13 cellular contexts compared by ENCODE assay signal in genomic region chr19:47390533-47391488, GRCh38. TPM values are rescaled to one million over a fixed set of nuclear protein-coding genes. Genes with fewer than 3 reads are reported as not detected.
DNase-seq lines count a peak whose midpoint lies in the region; ATAC-seq, FAIRE-seq and TF ChIP-seq lines count a peak whose summit lies in the region.
"Had no signal": no experiment of that assay in that cellular context is flagged by ENCODE, and none has a peak within 500 bp of the region (broad histone marks: within the 10 kb centered on the region; RNA-seq: fewer than 3 reads in every experiment).

No MANE protein-coding gene starts in this region.

- ATAC-seq in GM12878 (peak; percentile 71), GM21360 (IDR thresholded peaks at IDR 0.05; ENCODE audit: unreplicated experiment) (no peak)

- no peak overlapping the region for H2BK5ac ChIP-seq in neuronal stem cell (ENCODE audit: low read length)

- H3K27ac ChIP-seq in MM.1S (ENCODE audit: low read length) (no peak overlapping the region), GM12878 (ENCODE audit: control insufficient read depth, insufficient read depth) (no peak overlapping the region), neuronal stem cell (replicated peaks; ENCODE audit: low read length) (peak overlapping the region; percentile 2)
- H3K27ac ChIP-seq: right atrium auricular region, SJCRH30 had no signal

- H3K79me1 ChIP-seq in neuronal stem cell (ENCODE audit: low read depth, low read length) = no peaks in the 10 kb centered on the region

- H3K4me3 ChIP-seq in GM12865 (ENCODE audit: low read depth, low read length) (no peak overlapping the region), MM.1S (ENCODE audit: low read length) (no peak overlapping the region), GM12878 (no peak overlapping the region), neuronal stem cell (ENCODE audit: low read length in 2 of 2) (no peak overlapping the region)
- H3K4me3 ChIP-seq: right atrium auricular region, SJCRH30 had no signal

- no peak overlapping the region for H3K23ac ChIP-seq in neuronal stem cell (ENCODE audit: low read depth, low read length, poor library complexity)

- H3K14ac ChIP-seq in neuronal stem cell (ENCODE audit: low read length) = no peak overlapping the region

- RAD21 ChIA-PET in GM12878 (lab: Charles Lee; ENCODE audit: unreplicated experiment) = interaction anchor here (0.8 to 3.4 kb wide), 12 partner anchors 37 to 180 kb away, joined by 3 to 21 read pairs (median 4); partner anchors contain the start of genes C5AR1 and DHX34

- no peak for TF ChIP-seq EP300 in GM12878 (IDR thresholded peaks at IDR 0.05; ENCODE audit: borderline replicate concordance in 1 of 2, control insufficient read depth in 1 of 2, low read depth in 2 of 2, low read length in 2 of 2)

- TF ChIP-seq RAD21 in GM12878 (IDR thresholded peaks at IDR 0.05; ENCODE audit: insufficient read depth, low read depth, low read length) = no peak

- H3K27me3 ChIP-seq in MM.1S (replicated peaks; ENCODE audit: insufficient read depth, low read length) (peaks cover 13% of the 10 kb centered on the region), GM12878 (replicated peaks in 1 of 2; ENCODE audit: control insufficient read depth in 2 of 2, insufficient read depth in 2 of 2, low read length in 1 of 2) (no peaks in the 10 kb centered on the region), neuronal stem cell (ENCODE audit: control insufficient read depth in 3 of 3, insufficient read depth in 3 of 3, low read depth in 1 of 3, low read length in 3 of 3) (no peaks in the 10 kb centered on the region)
- H3K27me3 ChIP-seq: right atrium auricular region had no signal

- H3K9me3 ChIP-seq in MM.1S (replicated peaks; ENCODE audit: insufficient read depth, low read length) (no peaks in the 10 kb centered on the region), GM12878 (replicated peaks; ENCODE audit: control insufficient read depth, insufficient read depth, low read length) (no peaks in the 10 kb centered on the region), neuronal stem cell (replicated peaks in 1 of 2; ENCODE audit: control insufficient read depth in 2 of 2, insufficient read depth in 1 of 2, low read depth in 1 of 2, low read length in 2 of 2) (no peaks in the 10 kb centered on the region)
- H3K9me3 ChIP-seq: right atrium auricular region, SJCRH30 had no signal

- H2BK15ac ChIP-seq in neuronal stem cell (ENCODE audit: low read length) = no peak overlapping the region

- H4K20me1 ChIP-seq in MM.1S (ENCODE audit: insufficient read depth, low read length) (no peaks in the 10 kb centered on the region), GM12878 (ENCODE audit: control insufficient read depth, insufficient read depth) (no peaks in the 10 kb centered on the region)

- POLR2A ChIA-PET in GM12878 (lab: Charles Lee) (no interaction called here), GM10248 (lab: Yijun Ruan, JAX) (no interaction called here)

- no peak overlapping the region for H2BK120ac ChIP-seq in neuronal stem cell (ENCODE audit: low read depth, low read length)

- intact Hi-C loops in GM12878 (cut with micrococcal nuclease; ENCODE audit: unreplicated experiment) = loop anchor here (1.0 to 5.0 kb wide), 4 partner anchors 36 to 102 kb away; partner anchors contain the start of gene DHX34

- H3F3A ChIP-seq in MM.1S (ENCODE audit: insufficient read depth, low read length) = no peaks in the 10 kb centered on the region

- FAIRE-seq in GM12878 (lab: Jason Lieb, UNC) = no peak

- H2AFZ ChIP-seq in MM.1S (ENCODE audit: low read length) (no peak overlapping the region), GM12878 (ENCODE audit: control insufficient read depth, low read depth, low read length) (no peak overlapping the region), neuronal stem cell (ENCODE audit: low read length) (no peak overlapping the region)

- H3K4me2 ChIP-seq in MM.1S (ENCODE audit: low read depth, low read length) = peak overlapping the region; percentile 18; the same call in 1 of the 2 replicates
- H3K4me2 ChIP-seq in GM12878 (ENCODE audit: control insufficient read depth, insufficient read depth) = peak overlapping the region; percentile 34; the same call in 1 of the 2 replicates
- H3K4me2 ChIP-seq in neuronal stem cell (ENCODE audit: insufficient read depth, low read length, poor library complexity, severe bottlenecking) = no peak overlapping the region

- no peaks in the 10 kb centered on the region for H3K4me1 ChIP-seq in MM.1S (ENCODE audit: low read length)
- no peaks in the 10 kb centered on the region for H3K4me1 ChIP-seq in GM12878 (ENCODE audit: control insufficient read depth, insufficient read depth, low read length)
- peaks cover 4% of the 10 kb centered on the region in 2 donors for H3K4me1 ChIP-seq in neuronal stem cell (ENCODE audit: control insufficient read depth in 2 of 2, insufficient read depth in 1 of 2, low read depth in 1 of 2, low read length in 2 of 2)
- H3K4me1 ChIP-seq: right atrium auricular region, SJCRH30 had no signal

- no peak overlapping the region for H4K91ac ChIP-seq in neuronal stem cell (ENCODE audit: low read depth, low read length, poor library complexity)

- SMC1A ChIA-PET in GM12878 (lab: Charles Lee; ENCODE audit: uncharacterized antibody, unreplicated experiment) = interaction anchor here (0.7 to 3.1 kb wide), 9 partner anchors 38 to 116 kb away, joined by 3 to 28 read pairs (median 5); partner anchors contain the start of genes C5AR1, DHX34 and INAFM1

- H3K79me2 ChIP-seq in MM.1S (ENCODE audit: low read length) (no peaks in the 10 kb centered on the region), GM12878 (ENCODE audit: control insufficient read depth, insufficient read depth, low read length) (no peaks in the 10 kb centered on the region)

- H3K18ac ChIP-seq in neuronal stem cell (ENCODE audit: low read length) = no peak overlapping the region

- TF ChIP-seq POLR2A in GM12878 (IDR thresholded peaks at IDR 0.05; ENCODE audit: low read depth, low read length) = no peak

- CTCF ChIA-PET in GM12878 (lab: Yijun Ruan, JAX) = interaction anchor here (0.6 to 3.4 kb wide), 27 partner anchors 8 to 479 kb away, joined by 3 to 83 read pairs (median 4); partner anchors contain the start of gene DHX34
- CTCF ChIA-PET in GM10248 (lab: Yijun Ruan, JAX) = interaction anchor here (0.7 to 5.0 kb wide), 51 partner anchors 8 to 551 kb away, joined by 3 to 86 read pairs (median 4); partner anchors contain the start of genes CCDC9 and DHX34

- H2BK12ac ChIP-seq in neuronal stem cell (ENCODE audit: low read length) = no peak overlapping the region

- H3K4ac ChIP-seq in neuronal stem cell (ENCODE audit: low read length) = no peak overlapping the region

- H3K9me2 ChIP-seq in MM.1S (replicated peaks; ENCODE audit: insufficient read depth, low read length) = no peaks in the 10 kb centered on the region

- no peak overlapping the region for H4K8ac ChIP-seq in neuronal stem cell (ENCODE audit: low read depth, low read length)

- no peak overlapping the region for H2AK5ac ChIP-seq in neuronal stem cell (ENCODE audit: low read depth, low read length)

- H3K9ac ChIP-seq in MM.1S (ENCODE audit: low read length) = no peak overlapping the region
- H3K9ac ChIP-seq in GM12878 (ENCODE audit: control insufficient read depth, insufficient read depth, low read length) = no peak overlapping the region
- no peak overlapping the region for H3K9ac ChIP-seq in neuronal stem cell (ENCODE audit: low read depth, low read length, poor library complexity)

- in situ Hi-C loops in GM12878 (cut with MboI) = no loop called here

- no peaks in the 10 kb centered on the region for H3K36me3 ChIP-seq in MM.1S (replicated peaks; ENCODE audit: insufficient read depth, low read length)
- no peaks in the 10 kb centered on the region for H3K36me3 ChIP-seq in GM12878 (ENCODE audit: control insufficient read depth in 2 of 2, insufficient read depth in 2 of 2, low read length in 1 of 2)
- H3K36me3 ChIP-seq in neuronal stem cell (replicated peaks in 1 of 2; ENCODE audit: control insufficient read depth in 2 of 2, insufficient read depth in 2 of 2, low read length in 2 of 2) = no peaks in the 10 kb centered on the region
- H3K36me3 ChIP-seq: right atrium auricular region, SJCRH30 had no signal

- BruUV-seq in GM12878 (replicated peaks; lab: Mats Ljungman, UMichigan) = no TSS peak

- no peak for TF ChIP-seq CTCF in GM12865 (IDR thresholded peaks at IDR 0.05; ENCODE audit: insufficient read depth, low read depth, low read length, missing control alignments)
- TF ChIP-seq CTCF in MM.1S (IDR thresholded peaks at IDR 0.05; ENCODE audit: low read length) = no peak
- no peak for TF ChIP-seq CTCF in GM12878 (IDR thresholded peaks at IDR 0.05 in 2 of 3, conservative IDR thresholded peaks at IDR 0.05 in 1 of 3; ENCODE audit: control insufficient read depth in 2 of 3, extremely low read depth in 1 of 3, insufficient read depth in 1 of 3, low read depth in 3 of 3, low read length in 3 of 3)
- TF ChIP-seq CTCF in GM10248 (IDR thresholded peaks at IDR 0.05; ENCODE audit: control extremely low read depth, extremely low read depth, low read depth, missing control alignments) = no peak
- no peak for TF ChIP-seq CTCF in GM20000 (IDR thresholded peaks at IDR 0.05; ENCODE audit: extremely low read depth, missing control alignments)

- 43% methylated on average over 20 of the region's 20 CpGs for WGBS in GM12878 (ENCODE audit: insufficient coverage, insufficient replicate concordance, low lambda C conversion rate, missing lambda C conversion rate)
- WGBS in neuronal stem cell (ENCODE audit: extremely low coverage in 2 of 2, insufficient read length in 2 of 2, insufficient replicate concordance in 1 of 2), 2 donors = no CpG with 5 or more reads among the region's 20 CpGs

- DNase-seq in GM12865 (ENCODE audit: low read depth) (peak; percentile 59), MM.1S (no peak), GM12878 (ENCODE audit: low read depth, low spot score) (no peak), neuronal stem cell (ENCODE audit: low spot score) (no peak), H4 (ENCODE audit: low spot score) (no peak), GM10248 (ENCODE audit: extremely low spot score) (no peak), GM20000 (ENCODE audit: low spot score) (no peak)

RNA-seq across cellular contexts. Expression of gene MEIS3, which starts 28.5 kb away (rescaled TPM):
- not detected in 2 replicates for total RNA-seq in GM12878 (2013; cell fraction: nucleolus; rRNA removed)
- total RNA-seq in GM12878 (2014; rRNA removed) (not detected in 2 replicates), GM12878 (2014; rRNA removed; fragmentation: Illumina TruSeq; extraction: Trizol) (not detected in 2 replicates), GM12878 (2021) (0.21 TPM in 1 of 2 replicates, not detected in the other)
- not detected for polyA plus RNA-seq in GM12878 (2011; ENCODE audit: low read depth)
- polyA plus RNA-seq in GM12878 (2011; rRNA removed) (0.05 TPM in 1 of 2 replicates, not detected in the other), GM12878 (2014; fragmentation: Illumina TruSeq; extraction: Trizol) (not detected in 2 replicates), GM12878 (2014; fragmentation: Nextera tagmentation; extraction: Ambion mirVana) (not detected), GM12878 (2014; rRNA removed) (not detected in 2 replicates), GM12878 (2016; fragmentation: Nextera tagmentation; extraction: Ambion mirVana) (under 1 TPM in 1 of 2 experiments, not detected in 1; 0.23 TPM)
- polyA plus RNA-seq in GM12878 (2011; cell fraction: cytosol; rRNA removed) = 0.13 TPM in 1 of 2 replicates, not detected in the other
- 0.07 TPM in 1 of 2 replicates, not detected in the other for polyA plus RNA-seq in GM12878 (2011; cell fraction: nucleus; rRNA removed)
- not detected in 2 replicates for polyA plus RNA-seq in GM12878 (2012)
- not detected in 2 replicates for polyA minus RNA-seq in GM12878 (2011; rRNA and poly(A)+ RNA removed)
- polyA minus RNA-seq in GM12878 (2011; cell fraction: cytosol; rRNA and poly(A)+ RNA removed) = not detected in 2 replicates
- not detected in 2 replicates for polyA minus RNA-seq in GM12878 (2011; cell fraction: nucleus; rRNA and poly(A)+ RNA removed)
- polyA plus RNA-seq in neuronal stem cell (2013, experiment 1 of 2) = 110 TPM
- 102 TPM for polyA plus RNA-seq in neuronal stem cell (2013, experiment 2 of 2)
- 45.8 and 52.2 TPM in 2 replicates for total RNA-seq in H4 (2014; rRNA removed; shearing (Covaris generic))

RNA-seq across cellular contexts. Expression of gene DHX34, which starts 41.7 kb away (rescaled TPM):
- total RNA-seq in GM12878 (2013; cell fraction: nucleolus; rRNA removed) = 56.8 and 61.6 TPM in 2 replicates
- total RNA-seq in GM12878 (2014; rRNA removed) = 11.1 and 15.9 TPM in 2 replicates
- 5.6 and 5.7 TPM in 2 replicates for total RNA-seq in GM12878 (2014; rRNA removed; fragmentation: Illumina TruSeq; extraction: Trizol)
- total RNA-seq in GM12878 (2021) = 14.3 and 16.9 TPM in 2 replicates
- 2.8 TPM for polyA plus RNA-seq in GM12878 (2011; ENCODE audit: low read depth)
- polyA plus RNA-seq in GM12878 (2011; rRNA removed) = 2.6 and 5.9 TPM in 2 replicates
- polyA plus RNA-seq in GM12878 (2011; cell fraction: cytosol; rRNA removed) = 6.4 and 10.5 TPM in 2 replicates
- polyA plus RNA-seq in GM12878 (2011; cell fraction: nucleus; rRNA removed) = 58.1 and 60.3 TPM in 2 replicates
- polyA plus RNA-seq in GM12878 (2012) = 7.0 and 10.0 TPM in 2 replicates
- 2.3 and 5.5 TPM in 2 replicates for polyA plus RNA-seq in GM12878 (2014; fragmentation: Illumina TruSeq; extraction: Trizol)
- under 1 TPM; 0.19 to 0.37 TPM for polyA plus RNA-seq in GM12878 (2014; fragmentation: Nextera tagmentation; extraction: Ambion mirVana)
- 15.2 and 19.3 TPM in 2 replicates for polyA plus RNA-seq in GM12878 (2014; rRNA removed)
- polyA plus RNA-seq in GM12878 (2016; fragmentation: Nextera tagmentation; extraction: Ambion mirVana) = 10 to 100 TPM; 15.7 to 16.7 TPM
- polyA minus RNA-seq in GM12878 (2011; rRNA and poly(A)+ RNA removed) = 6.4 and 12.9 TPM in 2 replicates
- polyA minus RNA-seq in GM12878 (2011; cell fraction: cytosol; rRNA and poly(A)+ RNA removed) = 6.5 and 6.7 TPM in 2 replicates
- polyA minus RNA-seq in GM12878 (2011; cell fraction: nucleus; rRNA and poly(A)+ RNA removed) = 15.4 and 23.4 TPM in 2 replicates
- polyA plus RNA-seq in neuronal stem cell (2013, experiment 1 of 2) = 8.3 TPM
- 8.3 TPM for polyA plus RNA-seq in neuronal stem cell (2013, experiment 2 of 2)
- total RNA-seq in H4 (2014; rRNA removed; shearing (Covaris generic)) = 7.3 and 8.0 TPM in 2 replicates

RNA-seq across cellular contexts. Expression of gene C5AR2, which starts 58.8 kb away (rescaled TPM):
- total RNA-seq in GM12878 (2013; cell fraction: nucleolus; rRNA removed) = not detected in 2 replicates
- 0.11 TPM in 1 of 2 replicates, not detected in the other for total RNA-seq in GM12878 (2014; rRNA removed)
- total RNA-seq in GM12878 (2014; rRNA removed; fragmentation: Illumina TruSeq; extraction: Trizol) = not detected in 2 replicates
- not detected in 2 replicates for total RNA-seq in GM12878 (2021)
- not detected for polyA plus RNA-seq in GM12878 (2011; ENCODE audit: low read depth)
- 0.01 TPM in 1 of 2 replicates, not detected in the other for polyA plus RNA-seq in GM12878 (2011; rRNA removed)
- under 0.01 TPM in 1 of 2 replicates, not detected in the other for polyA plus RNA-seq in GM12878 (2011; cell fraction: cytosol; rRNA removed)
- polyA plus RNA-seq in GM12878 (2011; cell fraction: nucleus; rRNA removed) = 0.10 and 0.13 TPM in 2 replicates
- not detected in 2 replicates for polyA plus RNA-seq in GM12878 (2012)
- not detected in 2 replicates for polyA plus RNA-seq in GM12878 (2014; fragmentation: Illumina TruSeq; extraction: Trizol)
- polyA plus RNA-seq in GM12878 (2014; fragmentation: Nextera tagmentation; extraction: Ambion mirVana) = not detected
- polyA plus RNA-seq in GM12878 (2014; rRNA removed) = not detected in 2 replicates
- polyA plus RNA-seq in GM12878 (2016; fragmentation: Nextera tagmentation; extraction: Ambion mirVana) = not detected
- polyA minus RNA-seq in GM12878 (2011; rRNA and poly(A)+ RNA removed) = 0.07 TPM in 1 of 2 replicates, not detected in the other
- polyA minus RNA-seq in GM12878 (2011; cell fraction: cytosol; rRNA and poly(A)+ RNA removed) = not detected in 2 replicates
- polyA minus RNA-seq in GM12878 (2011; cell fraction: nucleus; rRNA and poly(A)+ RNA removed) = not detected in 2 replicates
- not detected for polyA plus RNA-seq in neuronal stem cell (2013, experiment 1 of 2)
- not detected for polyA plus RNA-seq in neuronal stem cell (2013, experiment 2 of 2)
- total RNA-seq in H4 (2014; rRNA removed; shearing (Covaris generic)) = 0.08 TPM in 1 of 2 replicates, not detected in the other
- total RNA-seq: kidney epithelial cell, mesothelial cell of epicardium, SJCRH30 had no signal
- polyA plus RNA-seq: BJ had no signal

Comparison
In these comparisons a context has a peak if more than half of its experiments do, and no peak if none do; other contexts are left out.
1. RNA of gene MEIS3, which starts 28.5 kb away (total RNA-seq): 45.8 to 52.2 TPM in H4; 0.21 TPM in GM12878; every median in the first group is over 10 times any median in the second.